1 cellular context compared by ENCODE assay signal in the genomic region with DNA sequence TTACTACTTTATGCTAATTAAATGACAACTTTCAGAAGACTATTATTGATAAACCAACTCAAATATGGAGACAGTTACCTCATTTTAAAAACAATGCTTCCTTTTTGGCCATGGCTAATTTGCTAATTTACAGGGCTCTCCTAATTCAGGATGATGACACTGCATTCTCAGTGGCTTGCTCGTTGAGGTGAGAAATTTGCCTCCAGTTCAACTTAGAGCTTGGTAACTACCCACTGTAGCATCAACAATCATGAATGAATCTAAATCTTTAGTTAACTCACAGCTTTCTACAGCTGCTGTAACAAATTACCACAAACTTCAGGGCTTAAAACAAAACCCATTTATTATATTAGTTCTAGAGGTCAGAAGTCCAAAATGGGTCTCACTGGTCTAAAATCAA.
TF ChIP-seq lines count a peak whose summit lies in the region.

No MANE protein-coding gene starts in this region.

TF ChIP-seq in GM12878, 131 proteins besides CTCF, POLR2A, EP300 and RAD21:
- TF ChIP-seq, protein P1, sequence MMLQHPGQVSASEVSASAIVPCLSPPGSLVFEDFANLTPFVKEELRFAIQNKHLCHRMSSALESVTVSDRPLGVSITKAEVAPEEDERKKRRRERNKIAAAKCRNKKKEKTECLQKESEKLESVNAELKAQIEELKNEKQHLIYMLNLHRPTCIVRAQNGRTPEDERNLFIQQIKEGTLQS (IDR thresholded peaks at IDR 0.05; ENCODE audit: borderline replicate concordance, extremely low read depth, low read depth, low read length), result no peak
- TF ChIP-seq CHD2 (IDR thresholded peaks at IDR 0.05; ENCODE audit: borderline replicate concordance, low read depth, low read length) (no peak), MTA2 (IDR thresholded peaks at IDR 0.05; ENCODE audit: low read depth) (peak; percentile 29; the same call in 1 of the 2 replicates), JUNB (IDR thresholded peaks at IDR 0.05) (no peak), NFXL1 (IDR thresholded peaks at IDR 0.05; ENCODE audit: borderline replicate concordance) (no peak), POLR2AphosphoS2 (IDR thresholded peaks at IDR 0.05; ENCODE audit: low read depth, low read length) (no peak), MTA3 (IDR thresholded peaks at IDR 0.05; ENCODE audit: borderline replicate concordance, low read length) (no peak)
- TF ChIP-seq, protein P2, sequence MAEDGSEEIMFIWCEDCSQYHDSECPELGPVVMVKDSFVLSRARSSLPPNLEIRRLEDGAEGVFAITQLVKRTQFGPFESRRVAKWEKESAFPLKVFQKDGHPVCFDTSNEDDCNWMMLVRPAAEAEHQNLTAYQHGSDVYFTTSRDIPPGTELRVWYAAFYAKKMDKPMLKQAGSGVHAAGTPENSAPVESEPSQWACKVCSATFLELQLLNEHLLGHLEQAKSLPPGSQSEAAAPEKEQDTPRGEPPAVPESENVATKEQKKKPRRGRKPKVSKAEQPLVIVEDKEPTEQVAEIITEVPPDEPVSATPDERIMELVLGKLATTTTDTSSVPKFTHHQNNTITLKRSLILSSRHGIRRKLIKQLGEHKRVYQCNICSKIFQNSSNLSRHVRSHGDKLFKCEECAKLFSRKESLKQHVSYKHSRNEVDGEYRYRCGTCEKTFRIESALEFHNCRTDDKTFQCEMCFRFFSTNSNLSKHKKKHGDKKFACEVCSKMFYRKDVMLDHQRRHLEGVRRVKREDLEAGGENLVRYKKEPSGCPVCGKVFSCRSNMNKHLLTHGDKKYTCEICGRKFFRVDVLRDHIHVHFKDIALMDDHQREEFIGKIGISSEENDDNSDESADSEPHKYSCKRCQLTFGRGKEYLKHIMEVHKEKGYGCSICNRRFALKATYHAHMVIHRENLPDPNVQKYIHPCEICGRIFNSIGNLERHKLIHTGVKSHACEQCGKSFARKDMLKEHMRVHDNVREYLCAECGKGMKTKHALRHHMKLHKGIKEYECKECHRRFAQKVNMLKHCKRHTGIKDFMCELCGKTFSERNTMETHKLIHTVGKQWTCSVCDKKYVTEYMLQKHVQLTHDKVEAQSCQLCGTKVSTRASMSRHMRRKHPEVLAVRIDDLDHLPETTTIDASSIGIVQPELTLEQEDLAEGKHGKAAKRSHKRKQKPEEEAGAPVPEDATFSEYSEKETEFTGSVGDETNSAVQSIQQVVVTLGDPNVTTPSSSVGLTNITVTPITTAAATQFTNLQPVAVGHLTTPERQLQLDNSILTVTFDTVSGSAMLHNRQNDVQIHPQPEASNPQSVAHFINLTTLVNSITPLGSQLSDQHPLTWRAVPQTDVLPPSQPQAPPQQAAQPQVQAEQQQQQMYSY (CRISPR knock-in tag; IDR thresholded peaks at IDR 0.05), result no peak
